In the genomic region with DNA sequence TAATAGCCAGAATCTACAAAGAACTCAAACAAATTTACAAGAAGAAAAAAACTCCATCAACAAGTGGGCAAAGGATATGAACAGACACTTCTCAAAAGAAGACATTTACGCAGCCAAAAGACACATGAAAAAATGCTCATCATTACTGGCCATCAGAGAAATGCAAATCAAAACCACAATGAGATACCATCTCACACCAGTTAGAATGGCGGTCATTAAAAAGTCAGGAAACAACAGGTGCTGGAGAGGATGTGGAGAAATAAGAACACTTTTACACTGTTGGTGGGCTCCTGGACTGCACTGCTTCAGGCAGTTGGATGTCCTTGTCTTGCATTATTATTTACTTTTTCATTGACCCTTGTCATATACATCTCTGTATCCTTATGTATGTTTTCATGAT, we compare ENCODE assay signal across 13 cellular contexts. TPM values are rescaled to one million over a fixed set of nuclear protein-coding genes. Genes with fewer than 3 reads are reported as not detected.
"Had no signal": no experiment of that assay in that cellular context is flagged by ENCODE, and none has a peak within 500 bp of the region (broad histone marks: within the 10 kb centered on the region; RNA-seq: fewer than 3 reads in every experiment).

No MANE protein-coding gene starts in this region.

RNA-seq across cellular contexts. Expression of a gene that starts 49.7 kb away (rescaled TPM):
- total RNA-seq: activated B cell treated with CpG ODN at 0.5 μM for 24 hours; activated CD4-positive, alpha-beta memory T cell treated with anti-CD3 and anti-CD28 coated beads for 36 hours; activated CD4-positive, alpha-beta memory T cell treated with anti-CD3 and anti-CD28 coated beads, Interleukin-2, amount 10 ng/mL, durations not matched to agents 7 days and 5 days; activated CD4-positive, alpha-beta T cell treated with anti-CD3 and anti-CD28 coated beads for 36 hours; activated CD4-positive, alpha-beta T cell treated with anti-CD3 and anti-CD28 coated beads, Interleukin-2, amount 10 ng/mL, durations not matched to agents 24 days and 14 days; activated CD4-positive, alpha-beta T cell treated with anti-CD3 and anti-CD28 coated beads, Interleukin-2, amount 10 ng/mL, durations not matched to agents 7 days and 5 days; activated CD8-positive, alpha-beta memory T cell treated with anti-CD3 and anti-CD28 coated beads for 36 hours; activated CD8-positive, alpha-beta memory T cell treated with anti-CD3 and anti-CD28 coated beads, Interleukin-2, amount 10 ng/mL, durations not matched to agents 7 days and 5 days; activated CD8-positive, alpha-beta T cell treated with anti-CD3 and anti-CD28 coated beads for 36 hours; activated CD8-positive, alpha-beta T cell treated with anti-CD3 and anti-CD28 coated beads, Interleukin-2, amount 10 ng/mL, durations not matched to agents 7 days and 5 days; T-helper 1 cell treated with Interleukin-12 subunit alpha and Interleukin-12 subunit beta and Interleukin-4 antibody, amounts not matched to agents 30 ng/mL and 1 ng/mL, for 36 hours; T-helper 2 cell treated with Interferon-gamma antibody and Interleukin-4, amounts not matched to agents 100 ng/mL and 5 ng/mL, for 36 hours; WTC11 had no signal

RNA-seq across cellular contexts. Expression of a gene that starts 56.5 kb away (rescaled TPM):
- total RNA-seq: activated CD4-positive, alpha-beta memory T cell treated with anti-CD3 and anti-CD28 coated beads for 36 hours; activated CD4-positive, alpha-beta memory T cell treated with anti-CD3 and anti-CD28 coated beads, Interleukin-2, amount 10 ng/mL, durations not matched to agents 7 days and 5 days; activated CD4-positive, alpha-beta T cell treated with anti-CD3 and anti-CD28 coated beads, Interleukin-2, amount 10 ng/mL, durations not matched to agents 24 days and 14 days; activated CD8-positive, alpha-beta memory T cell treated with anti-CD3 and anti-CD28 coated beads, Interleukin-2, amount 10 ng/mL, durations not matched to agents 7 days and 5 days; T-helper 2 cell treated with Interferon-gamma antibody and Interleukin-4, amounts not matched to agents 100 ng/mL and 5 ng/mL, for 36 hours had no signal
